Comparison of ENCODE assay signal across 8 cellular contexts in genomic region chrX:72308566-72309296, GRCh38. TPM values are rescaled to one million over a fixed set of nuclear protein-coding genes. Genes with fewer than 3 reads are reported as not detected.
DNase-seq lines count a peak whose midpoint lies in the region; ATAC-seq and TF ChIP-seq lines count a peak whose summit lies in the region.

No MANE protein-coding gene starts in this region.

- H3K4me3 Mint-ChIP-seq in Caco-2 (ENCODE audit: unreplicated experiment): peak overlapping the region; percentile 63
- H3K4me3 Mint-ChIP-seq in activated T-cell treated with anti-CD3 and anti-CD28 coated beads, Interleukin-2, amount 50 U/mL, for 72 hours: peak overlapping the region; percentile 68 to 86
- peak overlapping the region; percentile 84 for H3K4me3 Mint-ChIP-seq in natural killer cell treated with Interleukin-12 subunit alpha and Interleukin-12 subunit beta and Interleukin-15 and Interleukin-18, amount 100 ng/mL, for 72 hours

- peaks cover 8% of the 10 kb centered on the region for H3K27me3 Mint-ChIP-seq in Caco-2 (ENCODE audit: insufficient read depth, unreplicated experiment)
- peaks cover 68% of the 10 kb centered on the region for H3K27me3 Mint-ChIP-seq in activated T-cell treated with anti-CD3 and anti-CD28 coated beads, Interleukin-2, amount 50 U/mL, for 72 hours (ENCODE audit: low read depth)
- H3K27me3 Mint-ChIP-seq in natural killer cell treated with Interleukin-12 subunit alpha and Interleukin-12 subunit beta and Interleukin-15 and Interleukin-18, amount 100 ng/mL, for 72 hours: peaks cover 14 to 40% of the 10 kb centered on the region in 2 donors

- BruUV-seq in Caco-2 (replicated peaks; lab: Mats Ljungman, UMichigan): no TSS peak

- H3K9me3 Mint-ChIP-seq in Caco-2 (ENCODE audit: unreplicated experiment): no peaks in the 10 kb centered on the region
- no peaks in the 10 kb centered on the region for H3K9me3 Mint-ChIP-seq in activated T-cell treated with anti-CD3 and anti-CD28 coated beads, Interleukin-2, amount 50 U/mL, for 72 hours
- H3K9me3 Mint-ChIP-seq in natural killer cell treated with Interleukin-12 subunit alpha and Interleukin-12 subunit beta and Interleukin-15 and Interleukin-18, amount 100 ng/mL, for 72 hours: no peaks in the 10 kb centered on the region

- no peaks in the 10 kb centered on the region for H3K4me1 Mint-ChIP-seq in Caco-2 (ENCODE audit: low read depth, unreplicated experiment)
- peaks cover 20% of the 10 kb centered on the region for H3K4me1 Mint-ChIP-seq in activated T-cell treated with anti-CD3 and anti-CD28 coated beads, Interleukin-2, amount 50 U/mL, for 72 hours (ENCODE audit: low read depth)
- H3K4me1 Mint-ChIP-seq in natural killer cell treated with Interleukin-12 subunit alpha and Interleukin-12 subunit beta and Interleukin-15 and Interleukin-18, amount 100 ng/mL, for 72 hours (ENCODE audit: low read depth in 2 of 2): peaks cover 5 to 15% of the 10 kb centered on the region in 2 donors

- no peaks in the 10 kb centered on the region for H3K36me3 Mint-ChIP-seq in Caco-2 (ENCODE audit: insufficient read depth, unreplicated experiment)
- no peaks in the 10 kb centered on the region for H3K36me3 Mint-ChIP-seq in activated T-cell treated with anti-CD3 and anti-CD28 coated beads, Interleukin-2, amount 50 U/mL, for 72 hours (ENCODE audit: insufficient read depth in 2 of 2)
- no peaks in the 10 kb centered on the region for H3K36me3 Mint-ChIP-seq in natural killer cell treated with Interleukin-12 subunit alpha and Interleukin-12 subunit beta and Interleukin-15 and Interleukin-18, amount 100 ng/mL, for 72 hours

- POLR2A ChIA-PET in Caco-2 (lab: Charles Lee): interaction anchor here (0.6 kb wide), 1 partner anchor 70 kb away, joined by 3 read pairs; the partner anchor contains the start of gene ERCC6L

- intact Hi-C loops in Caco-2 (cut with micrococcal nuclease; ENCODE audit: unreplicated experiment): loop anchor here (5.0 to 10.0 kb wide), 2 partner anchors 166 to 244 kb away; no protein-coding TSS in a partner anchor

- peak; percentile 50 for ATAC-seq in HG02610 (IDR thresholded peaks at IDR 0.05; ENCODE audit: unreplicated experiment)
- peak; percentile 36 to 43 for ATAC-seq in activated T-cell treated with anti-CD3 and anti-CD28 coated beads, Interleukin-2, amount 50 U/mL, for 72 hours (replicated peaks in 1 of 2)
- no peak for ATAC-seq in natural killer cell treated with Interleukin-12 subunit alpha and Interleukin-12 subunit beta and Interleukin-15 and Interleukin-18, amount 100 ng/mL, for 72 hours
- no peak for ATAC-seq in GM21825 (IDR thresholded peaks at IDR 0.05; ENCODE audit: unreplicated experiment)

- H3K4me1 ChIP-seq in Caco-2: no peaks in the 10 kb centered on the region

- CTCF ChIA-PET in Caco-2 (lab: Charles Lee): no interaction called here

- H3K27me3 ChIP-seq in Caco-2 (replicated peaks; ENCODE audit: control insufficient read depth, insufficient read depth, low read length): peaks cover 1% of the 10 kb centered on the region; the same call in 1 of the 2 replicates

- TF ChIP-seq CTCF in Caco-2 (IDR thresholded peaks at IDR 0.05; ENCODE audit: insufficient read depth in 1 of 2, low read depth in 1 of 2, low read length in 1 of 2, severe bottlenecking in 1 of 2, unreplicated experiment in 1 of 2) (no peak), fibroblast of villous mesenchyme (IDR thresholded peaks at IDR 0.05; ENCODE audit: insufficient read depth, low read depth, low read length) (no peak)

- DNase-seq in Caco-2 (peak; percentile 65 to 75), NCI-H446 treated with DMSO at 0.1 percent for 48 hours (lab: John Stamatoyannopoulos, UW) (peak; percentile 65), fibroblast of villous mesenchyme (ENCODE audit: low read depth) (peak; percentile 66), ureter (ENCODE audit: low spot score) (peak; percentile 57)
- DNase-seq in activated T-cell treated with anti-CD3 and anti-CD28 coated beads, Interleukin-2, amount 50 U/mL, for 72 hours: peak; percentile 27 to 38
- no peak for DNase-seq in natural killer cell treated with Interleukin-12 subunit alpha and Interleukin-12 subunit beta and Interleukin-15 and Interleukin-18, amount 100 ng/mL, for 72 hours (ENCODE audit: low spot score)

- H3K9me3 ChIP-seq in Caco-2: no peaks in the 10 kb centered on the region

- H3K27ac Mint-ChIP-seq in Caco-2 (ENCODE audit: unreplicated experiment): no peak overlapping the region
- H3K27ac Mint-ChIP-seq in activated T-cell treated with anti-CD3 and anti-CD28 coated beads, Interleukin-2, amount 50 U/mL, for 72 hours: no peak overlapping the region
- no peak overlapping the region for H3K27ac Mint-ChIP-seq in natural killer cell treated with Interleukin-12 subunit alpha and Interleukin-12 subunit beta and Interleukin-15 and Interleukin-18, amount 100 ng/mL, for 72 hours

- no peaks in the 10 kb centered on the region for H3K36me3 ChIP-seq in Caco-2 (ENCODE audit: control insufficient read depth, insufficient read depth, low read length)

- peak overlapping the region; percentile 29 for H3K4me3 ChIP-seq in Caco-2 (ENCODE audit: low read depth, low read length)
- H3K4me3 ChIP-seq in fibroblast of villous mesenchyme (ENCODE audit: low read depth, low read length): peak overlapping the region; percentile 43

RNA-seq across cellular contexts. Expression of gene CITED1, which starts 3.0 kb away (rescaled TPM):
- total RNA-seq in Caco-2 (2022) (1.3 TPM in 2 replicates), fibroblast of villous mesenchyme (not detected in 2 replicates), ureter (not detected)
- under 1 TPM in 1 of 2 donors, not detected in 1; 0.38 TPM for total RNA-seq in activated T-cell treated with anti-CD3 and anti-CD28 coated beads, Interleukin-2, amount 50 U/mL, for 72 hours
- under 1 TPM in 1 of 2 donors, not detected in 1; 0.38 TPM for total RNA-seq in natural killer cell treated with Interleukin-12 subunit alpha and Interleukin-12 subunit beta and Interleukin-15 and Interleukin-18, amount 100 ng/mL, for 72 hours

RNA-seq across cellular contexts. Expression of gene RPS4X, which starts 31.7 kb away (rescaled TPM):
- total RNA-seq in Caco-2 (2022) (795 and 810 TPM in 2 replicates), fibroblast of villous mesenchyme (744 and 806 TPM in 2 replicates), ureter (1,737 TPM)
- 1,000 to 10,000 TPM; 1,394 to 2,332 TPM for total RNA-seq in activated T-cell treated with anti-CD3 and anti-CD28 coated beads, Interleukin-2, amount 50 U/mL, for 72 hours
- total RNA-seq in natural killer cell treated with Interleukin-12 subunit alpha and Interleukin-12 subunit beta and Interleukin-15 and Interleukin-18, amount 100 ng/mL, for 72 hours: 100 to 1,000 TPM; 525 to 918 TPM

Comparison
In these comparisons a context has a peak if more than half of its experiments do, and no peak if none do; other contexts are left out.
1. ATAC-seq: peak in HG02610 (single experiment) and activated T-cell treated with anti-CD3 and anti-CD28 coated beads, Interleukin-2, amount 50 U/mL, for 72 hours (2 of 2); none in natural killer cell treated with Interleukin-12 subunit alpha and Interleukin-12 subunit beta and Interleukin-15 and Interleukin-18, amount 100 ng/mL, for 72 hours (0 of 2) and GM21825 (single experiment).
2. Peak in every context shown above with its lines, with median percentiles within 50 percentile points of each other: H3K4me3 Mint-ChIP-seq.